1 cellular context compared by ENCODE assay signal in genomic region chr4:8585186-8585585, GRCh38.
TF ChIP-seq lines count a peak whose summit lies in the region.

No MANE protein-coding gene starts in this region.

TF ChIP-seq in K562, 482 proteins besides CTCF, POLR2A, EP300 and RAD21:
- no peak for TF ChIP-seq SETDB1 (IDR thresholded peaks at IDR 0.05; ENCODE audit: low read length)
- TF ChIP-seq USF2 (CRISPR knock-in tag; IDR thresholded peaks at IDR 0.05): no peak
- TF ChIP-seq MYBL2 (IDR thresholded peaks at IDR 0.05; ENCODE audit: low read depth): no peak
- no peak for TF ChIP-seq MYBL2 (CRISPR knock-in tag; IDR thresholded peaks at IDR 0.05; ENCODE audit: borderline replicate concordance)
- no peak for TF ChIP-seq SRSF1 (IDR thresholded peaks at IDR 0.05; ENCODE audit: low read depth, low read length)
- TF ChIP-seq ZNF830 (CRISPR knock-in tag; IDR thresholded peaks at IDR 0.05): no peak
- TF ChIP-seq NONO (IDR thresholded peaks at IDR 0.05; ENCODE audit: low read depth in 2 of 2, low read length in 1 of 2): no peak
- no peak for TF ChIP-seq SOX6 (IDR thresholded peaks at IDR 0.05)
- no peak for TF ChIP-seq XRCC3 (IDR thresholded peaks at IDR 0.05)
- TF ChIP-seq ETS2 (tag; IDR thresholded peaks at IDR 0.05; ENCODE audit: borderline replicate concordance, poor library complexity, severe bottlenecking): no peak
- TF ChIP-seq U2AF1 (optimal IDR thresholded peaks at IDR 0.05; ENCODE audit: low read depth, low read length): no peak
- TF ChIP-seq CLOCK (CRISPR knock-in tag; IDR thresholded peaks at IDR 0.05; ENCODE audit: borderline replicate concordance): no peak
- TF ChIP-seq JUNB (CRISPR knock-in tag; conservative IDR thresholded peaks at IDR 0.05): no peak
- TF ChIP-seq HINFP (tag; conservative IDR thresholded peaks at IDR 0.05; ENCODE audit: low read depth): no peak
